ENCODE assay signal across 29 cellular contexts in genomic region chr2:194301946-194302345, GRCh38.
DNase-seq lines count a peak whose midpoint lies in the region; FAIRE-seq and TF ChIP-seq lines count a peak whose summit lies in the region.
"Had no signal": no experiment of that assay in that cellular context is flagged by ENCODE, and none has a peak within 500 bp of the region (broad histone marks: within the 10 kb centered on the region; RNA-seq: fewer than 3 reads in every experiment).

No MANE protein-coding gene starts in this region.

- DNase-seq in DMS153 treated with DMSO at 0.1 percent for 48 hours (lab: John Stamatoyannopoulos, UW; ENCODE audit: unreplicated experiment) (peak; percentile 48), NCI-H1105 (lab: John Stamatoyannopoulos, UW) (peak; percentile 3), NCI-H345 treated with DMSO at 0.1 percent for 48 hours (lab: John Stamatoyannopoulos, UW; ENCODE audit: unreplicated experiment) (peak; percentile 20), cerebellum (ENCODE audit: low spot score) (peak; percentile 73), mesenchymal stem cell (no peak), GM12892 (ENCODE audit: insufficient read length) (no peak), kidney tubule cell (ENCODE audit: low spot score) (no peak)
- DNase-seq: activated CD4-positive, alpha-beta T cell treated with anti-CD3 and anti-CD28 coated beads, Interleukin-2, amount 50 U/mL, for 4 hours; activated CD8-positive, alpha-beta memory T cell treated with anti-CD3 and anti-CD28 coated beads, Interleukin-2, amount 10 ng/mL, durations not matched to agents 7 days and 5 days; activated T-cell treated with anti-CD3 and anti-CD28 coated beads, Interleukin-2, amount 50 U/mL, for 48 hours; cortex of kidney; DND-41; effector memory CD4-positive, alpha-beta T cell; GM23248; hypothalamus; immature natural killer cell; left colon; mammary epithelial cell; nephron progenitor cell; ovary; PC-9; stimulated activated naive B cell treated with anti-CD40 and anti-IgM and Interleukin-4, amounts not matched to agents 10 μg/mL and 1 μg/mL and 100 μg/mL, for 72 hours; T-helper 17 cell had no signal

- H3K14ac ChIP-seq in mesenchymal stem cell (ENCODE audit: low read length in 2 of 2) = no peak overlapping the region

- H2AFZ ChIP-seq in mesenchymal stem cell (ENCODE audit: low read depth, low read length) = no peak overlapping the region
- H2AFZ ChIP-seq: GM23248, PC-9 had no signal

- no peaks in the 10 kb centered on the region for H3K27me3 ChIP-seq in mesenchymal stem cell (ENCODE audit: control insufficient read depth in 1 of 2, insufficient read depth in 1 of 2, low read length in 2 of 2)
- H3K27me3 ChIP-seq: BLaER1, cardiac muscle cell, ovary had no signal

- no peak overlapping the region for H3K27ac ChIP-seq in mesenchymal stem cell (ENCODE audit: low read length, poor library complexity, severe bottlenecking)
- H3K27ac ChIP-seq: BLaER1, cardiac muscle cell, epithelial cell of prostate, GM23248, ovary, PC-9, skin epidermis had no signal

- H2BK15ac ChIP-seq in mesenchymal stem cell (ENCODE audit: low read depth, poor library complexity, severe bottlenecking) = no peak overlapping the region

- no peak overlapping the region for H2BK5ac ChIP-seq in mesenchymal stem cell (ENCODE audit: low read depth, low read length, poor library complexity, severe bottlenecking)

- no peaks in the 10 kb centered on the region for H3K36me3 ChIP-seq in mesenchymal stem cell (ENCODE audit: control insufficient read depth in 1 of 2, insufficient read depth in 2 of 2, low read depth in 1 of 2, low read length in 2 of 2)
- H3K36me3 ChIP-seq: BLaER1, cardiac muscle cell, ovary had no signal

- no peak overlapping the region for H3K4me3 ChIP-seq in mesenchymal stem cell (ENCODE audit: insufficient read depth in 1 of 2, low read depth in 1 of 2, low read length in 2 of 2)
- H3K4me3 ChIP-seq: BLaER1, cardiac muscle cell, GM23248, ovary, PC-9, skin epidermis had no signal

- H4K91ac ChIP-seq in mesenchymal stem cell (ENCODE audit: low read length) = no peak overlapping the region

- H3K4ac ChIP-seq in mesenchymal stem cell (ENCODE audit: low read depth in 1 of 2, low read length in 2 of 2) = no peak overlapping the region

- H3K9me3 ChIP-seq in mesenchymal stem cell (ENCODE audit: control insufficient read depth, low read length) = no peaks in the 10 kb centered on the region
- H3K9me3 ChIP-seq: BLaER1, ovary had no signal

- H3K4me2 ChIP-seq in mesenchymal stem cell (ENCODE audit: low read length, poor library complexity, severe bottlenecking) = no peak overlapping the region
- H3K4me2 ChIP-seq: BLaER1, PC-9 had no signal

- no peak overlapping the region for H3K23ac ChIP-seq in mesenchymal stem cell (ENCODE audit: low read length in 2 of 2)

- no peaks in the 10 kb centered on the region for H3K4me1 ChIP-seq in mesenchymal stem cell (ENCODE audit: control insufficient read depth, insufficient read depth, low read depth, low read length)
- H3K4me1 ChIP-seq: BLaER1 had no signal

- no peak overlapping the region for H3K9ac ChIP-seq in mesenchymal stem cell (ENCODE audit: low read length)
- H3K9ac ChIP-seq: BLaER1, GM23248 had no signal

- no peak overlapping the region for H4K8ac ChIP-seq in mesenchymal stem cell (ENCODE audit: low read length)

- TF ChIP-seq POLR2A in GM12892 (IDR thresholded peaks at IDR 0.05; ENCODE audit: low read depth, low read length) = no peak

- H2AK5ac ChIP-seq in mesenchymal stem cell (ENCODE audit: low read length, severe bottlenecking) = no peak overlapping the region

- no peak overlapping the region for H3K18ac ChIP-seq in mesenchymal stem cell (ENCODE audit: low read depth in 1 of 2, low read length in 2 of 2)

- FAIRE-seq in GM12892 (lab: Jason Lieb, UNC) = no peak
- FAIRE-seq: astrocyte, TTC549 had no signal

- H2BK12ac ChIP-seq in mesenchymal stem cell (ENCODE audit: low read length in 2 of 2) = no peak overlapping the region

- H3K79me1 ChIP-seq in mesenchymal stem cell (replicated peaks; ENCODE audit: low read length, poor library complexity, severe bottlenecking) = no peaks in the 10 kb centered on the region

- no peak overlapping the region for H2BK120ac ChIP-seq in mesenchymal stem cell (ENCODE audit: low read depth, low read length)

Comparison
In these comparisons a context has a peak if more than half of its experiments do, and no peak if none do; other contexts are left out.
1. DNase-seq: peak in DMS153 treated with DMSO at 0.1 percent for 48 hours (single experiment), NCI-H1105 (single experiment), NCI-H345 treated with DMSO at 0.1 percent for 48 hours (single experiment) and cerebellum (single experiment); none in mesenchymal stem cell (single experiment), GM12892 (single experiment) and kidney tubule cell (single experiment).